Comparison of ENCODE assay signal across 1 cellular context in genomic region chr2:74845217-74845751, GRCh38.
TF ChIP-seq lines count a peak whose summit lies in the region.

No MANE protein-coding gene starts in this region.

TF ChIP-seq in H1, 55 proteins besides CTCF, POLR2A, EP300 and RAD21 (continued from another document):
- TF ChIP-seq USF2 (IDR thresholded peaks at IDR 0.05; ENCODE audit: low read length) (no peak), JUND (IDR thresholded peaks at IDR 0.05; ENCODE audit: low read length) (0 out of 2 replicates have a peak, but pooled peaks have one; percentile 23), YY1 (IDR thresholded peaks at IDR 0.05; ENCODE audit: low read depth, low read length) (no peak), SP1 (IDR thresholded peaks at IDR 0.05; ENCODE audit: low read depth, low read length) (no peak), RBBP5 (IDR thresholded peaks at IDR 0.05; ENCODE audit: borderline replicate concordance, low read depth, low read length) (no peak), CHD7 (IDR thresholded peaks at IDR 0.05; ENCODE audit: insufficient replicate concordance, low read length) (no peak), BCL11A (IDR thresholded peaks at IDR 0.05; ENCODE audit: low read depth in 2 of 2, low read length in 2 of 2) (no peak)
